1 cellular context compared by ENCODE assay signal in the genomic region with DNA sequence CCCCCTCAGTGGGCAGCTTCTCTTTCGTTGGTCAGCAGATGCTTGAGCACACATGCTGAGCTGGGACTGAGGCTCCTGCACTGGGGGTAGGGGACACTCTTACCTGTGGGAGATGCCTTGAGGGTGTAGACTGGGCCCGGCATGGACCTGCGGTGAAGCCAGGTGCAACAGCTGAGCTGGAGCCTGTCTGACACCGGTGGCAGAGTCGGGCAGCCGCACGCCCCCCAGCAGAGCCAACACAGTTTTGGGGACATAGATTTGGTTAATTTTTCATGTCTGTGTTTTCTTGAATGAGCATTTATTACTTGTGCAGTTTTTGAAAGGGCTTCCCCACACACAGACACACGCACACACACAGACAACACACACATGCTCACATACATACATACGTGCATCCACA.
TF ChIP-seq lines count a peak whose summit lies in the region.

No MANE protein-coding gene starts in this region.

TF ChIP-seq in GM23338, 12 proteins besides CTCF, POLR2A, EP300 and RAD21 (continued from another document):
- TF ChIP-seq ZNF462 (CRISPR knock-in tag; IDR thresholded peaks at IDR 0.05): no peak
- no peak for TF ChIP-seq REST (IDR thresholded peaks at IDR 0.05; ENCODE audit: unreplicated experiment)
- TF ChIP-seq NANOG (IDR thresholded peaks at IDR 0.05; ENCODE audit: borderline replicate concordance): no peak
- TF ChIP-seq ZNF114 (CRISPR knock-in tag; IDR thresholded peaks at IDR 0.05): no peak
- TF ChIP-seq EZH2phosphoT487 (IDR thresholded peaks at IDR 0.05; ENCODE audit: unreplicated experiment): no peak
